ENCODE assay signal across 1 cellular context in the genomic region with DNA sequence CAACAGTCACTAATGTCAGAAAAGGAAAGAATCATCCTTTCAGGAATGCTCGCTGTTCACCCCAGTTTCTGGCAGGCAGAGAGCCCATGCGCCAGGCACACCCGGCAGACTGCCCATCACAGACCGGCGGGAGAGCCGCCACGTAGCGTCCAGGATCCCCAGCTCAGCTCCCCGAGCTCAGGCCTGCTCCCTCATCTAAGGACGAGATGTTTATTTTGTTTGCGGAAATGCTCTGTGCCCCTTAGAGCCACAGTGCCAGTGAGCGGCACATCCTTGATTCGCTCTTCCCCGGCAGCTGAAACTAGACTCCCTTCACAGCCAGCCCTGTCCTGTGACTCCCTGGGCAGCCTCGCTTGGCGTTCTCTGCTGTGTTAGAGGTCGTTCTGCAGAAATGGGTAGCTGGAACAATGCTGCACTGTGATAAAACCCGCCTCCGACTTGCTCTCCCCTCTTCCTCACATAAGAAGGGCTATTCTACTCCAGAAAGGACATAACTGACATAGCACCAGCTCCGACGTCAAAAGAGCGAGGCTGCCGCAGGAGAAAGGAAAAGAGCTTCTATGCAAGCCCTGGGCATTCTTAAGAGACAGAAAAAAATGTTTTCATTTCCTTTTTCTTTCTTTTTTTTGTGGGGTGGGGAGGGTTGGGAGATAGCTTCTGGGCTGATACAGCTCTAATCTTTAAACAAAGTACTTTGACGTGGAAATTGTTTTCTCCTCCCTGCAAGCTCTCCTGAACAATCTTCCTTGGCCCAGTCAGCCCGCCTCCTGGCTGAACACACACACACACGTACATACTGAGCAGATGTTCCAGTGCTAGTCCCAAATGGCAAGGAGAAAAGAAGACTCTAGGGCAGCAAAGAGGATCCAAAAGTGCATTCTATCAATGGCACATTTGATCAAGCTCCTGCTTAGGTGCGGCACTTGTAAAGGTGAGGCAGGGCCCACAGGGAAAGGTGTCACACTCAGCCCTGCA.
TF ChIP-seq lines count a peak whose summit lies in the region.

No MANE protein-coding gene starts in this region.

TF ChIP-seq in WTC11, 78 proteins besides CTCF, POLR2A, EP300 and RAD21 (continued from another document):
- TF ChIP-seq, protein P1, sequence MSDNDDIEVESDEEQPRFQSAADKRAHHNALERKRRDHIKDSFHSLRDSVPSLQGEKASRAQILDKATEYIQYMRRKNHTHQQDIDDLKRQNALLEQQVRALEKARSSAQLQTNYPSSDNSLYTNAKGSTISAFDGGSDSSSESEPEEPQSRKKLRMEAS (CRISPR knock-in tag; IDR thresholded peaks at IDR 0.05) = no peak
- TF ChIP-seq NFE2L1 (CRISPR knock-in tag; IDR thresholded peaks at IDR 0.05) (no peak), RELA (CRISPR knock-in tag; IDR thresholded peaks at IDR 0.05; ENCODE audit: borderline replicate concordance) (no peak), CBFB (CRISPR knock-in tag; IDR thresholded peaks at IDR 0.05; ENCODE audit: low read depth) (no peak), TEAD4 (CRISPR knock-in tag; IDR thresholded peaks at IDR 0.05) (no peak), JAZF1 (CRISPR knock-in tag; IDR thresholded peaks at IDR 0.05) (no peak), NR1H2 (CRISPR knock-in tag; IDR thresholded peaks at IDR 0.05) (no peak), ESRRA (CRISPR knock-in tag; IDR thresholded peaks at IDR 0.05; ENCODE audit: borderline replicate concordance) (no peak), MXD4 (CRISPR knock-in tag; IDR thresholded peaks at IDR 0.05; ENCODE audit: borderline replicate concordance) (no peak)
- TF ChIP-seq, protein P2, sequence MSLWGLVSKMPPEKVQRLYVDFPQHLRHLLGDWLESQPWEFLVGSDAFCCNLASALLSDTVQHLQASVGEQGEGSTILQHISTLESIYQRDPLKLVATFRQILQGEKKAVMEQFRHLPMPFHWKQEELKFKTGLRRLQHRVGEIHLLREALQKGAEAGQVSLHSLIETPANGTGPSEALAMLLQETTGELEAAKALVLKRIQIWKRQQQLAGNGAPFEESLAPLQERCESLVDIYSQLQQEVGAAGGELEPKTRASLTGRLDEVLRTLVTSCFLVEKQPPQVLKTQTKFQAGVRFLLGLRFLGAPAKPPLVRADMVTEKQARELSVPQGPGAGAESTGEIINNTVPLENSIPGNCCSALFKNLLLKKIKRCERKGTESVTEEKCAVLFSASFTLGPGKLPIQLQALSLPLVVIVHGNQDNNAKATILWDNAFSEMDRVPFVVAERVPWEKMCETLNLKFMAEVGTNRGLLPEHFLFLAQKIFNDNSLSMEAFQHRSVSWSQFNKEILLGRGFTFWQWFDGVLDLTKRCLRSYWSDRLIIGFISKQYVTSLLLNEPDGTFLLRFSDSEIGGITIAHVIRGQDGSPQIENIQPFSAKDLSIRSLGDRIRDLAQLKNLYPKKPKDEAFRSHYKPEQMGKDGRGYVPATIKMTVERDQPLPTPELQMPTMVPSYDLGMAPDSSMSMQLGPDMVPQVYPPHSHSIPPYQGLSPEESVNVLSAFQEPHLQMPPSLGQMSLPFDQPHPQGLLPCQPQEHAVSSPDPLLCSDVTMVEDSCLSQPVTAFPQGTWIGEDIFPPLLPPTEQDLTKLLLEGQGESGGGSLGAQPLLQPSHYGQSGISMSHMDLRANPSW (CRISPR knock-in tag; conservative IDR thresholded peaks at IDR 0.05; ENCODE audit: low read depth) = no peak
